Comparison of ENCODE assay signal across 17 cellular contexts in genomic region chr1:195899762-195900352, GRCh38.
DNase-seq lines count a peak whose midpoint lies in the region; ATAC-seq and TF ChIP-seq lines count a peak whose summit lies in the region.
"Had no signal": no experiment of that assay in that cellular context is flagged by ENCODE, and none has a peak within 500 bp of the region (broad histone marks: within the 10 kb centered on the region; RNA-seq: fewer than 3 reads in every experiment).

No MANE protein-coding gene starts in this region.

- H3K4me3 Mint-ChIP-seq in HFFc6 (no peak overlapping the region), osteocyte (ENCODE audit: unreplicated experiment) (no peak overlapping the region)
- H3K4me3 Mint-ChIP-seq in activated T-cell treated with anti-CD3 and anti-CD28 coated beads, Interleukin-2, amount 50 U/mL, for 4 hours = no peak overlapping the region
- H3K4me3 Mint-ChIP-seq: activated naive CD8-positive, alpha-beta T cell treated with anti-CD3 and anti-CD28 coated beads, Interleukin-2, amount 50 U/mL, for 24 hours; dendritic cell treated with granulocyte-macrophage colony-stimulating factor and Interleukin-4, amounts not matched to agents 40 ng/mL and 50 ng/mL, for 4 days had no signal

- peak; percentile 92 for DNase-seq in HFFc6
- DNase-seq in T1000 (lab: John Stamatoyannopoulos, UW) = peak; percentile 8
- DNase-seq in epithelial cell of esophagus (ENCODE audit: low read depth) = peak; percentile 78
- DNase-seq in osteocyte (ENCODE audit: extremely low spot score, unreplicated experiment) = no peak
- DNase-seq in activated T-cell treated with anti-CD3 and anti-CD28 coated beads, Interleukin-2, amount 50 U/mL, for 4 hours = no peak
- no peak for DNase-seq in CD1c-positive myeloid dendritic cell (ENCODE audit: extremely low spot score)
- DNase-seq in stimulated activated CD4-positive, alpha-beta T cell treated with anti-CD3 and anti-CD28 coated beads, Interleukin-2, amount 100 ng/mL, for 24 hours = no peak
- DNase-seq: activated CD4-positive, alpha-beta T cell treated with anti-CD3 and anti-CD28 coated beads, Interleukin-2, amount 50 U/mL, for 1 hour; activated naive CD8-positive, alpha-beta T cell treated with anti-CD3 and anti-CD28 coated beads, Interleukin-2, amount 50 U/mL, for 24 hours; activated T-cell treated with anti-CD3 and anti-CD28 coated beads, Interleukin-2, amount 50 U/mL, for 48 hours; Caco-2; midbrain; NCI-H446 treated with DMSO at 0.1 percent for 48 hours; pancreas; T-helper 1 cell had no signal

- no peak for ATAC-seq in activated T-cell treated with anti-CD3 and anti-CD28 coated beads, Interleukin-2, amount 50 U/mL, for 4 hours
- ATAC-seq in GM21423 (IDR thresholded peaks at IDR 0.05; ENCODE audit: unreplicated experiment) = no peak
- ATAC-seq: activated naive CD8-positive, alpha-beta T cell treated with anti-CD3 and anti-CD28 coated beads, Interleukin-2, amount 50 U/mL, for 24 hours; pancreas had no signal

- H3K36me3 Mint-ChIP-seq in HFFc6 (ENCODE audit: low read depth) = no peaks in the 10 kb centered on the region
- H3K36me3 Mint-ChIP-seq in osteocyte (ENCODE audit: unreplicated experiment) = no peaks in the 10 kb centered on the region
- H3K36me3 Mint-ChIP-seq in activated T-cell treated with anti-CD3 and anti-CD28 coated beads, Interleukin-2, amount 50 U/mL, for 4 hours (ENCODE audit: insufficient read depth) = no peaks in the 10 kb centered on the region

- H3K27ac Mint-ChIP-seq in HFFc6 = no peak overlapping the region
- peak overlapping the region; percentile 56 for H3K27ac Mint-ChIP-seq in osteocyte (ENCODE audit: unreplicated experiment)
- H3K27ac Mint-ChIP-seq: activated naive CD8-positive, alpha-beta T cell treated with anti-CD3 and anti-CD28 coated beads, Interleukin-2, amount 50 U/mL, for 24 hours; dendritic cell treated with granulocyte-macrophage colony-stimulating factor and Interleukin-4, amounts not matched to agents 40 ng/mL and 50 ng/mL, for 4 days had no signal

- H3K4me1 Mint-ChIP-seq in HFFc6 (ENCODE audit: low read depth) (peaks cover 16% of the 10 kb centered on the region; the same call in 1 of the 2 replicates), osteocyte (ENCODE audit: unreplicated experiment) (peaks cover 30% of the 10 kb centered on the region)
- no peaks in the 10 kb centered on the region for H3K4me1 Mint-ChIP-seq in activated T-cell treated with anti-CD3 and anti-CD28 coated beads, Interleukin-2, amount 50 U/mL, for 4 hours (ENCODE audit: low read depth)
- H3K4me1 Mint-ChIP-seq: activated naive CD8-positive, alpha-beta T cell treated with anti-CD3 and anti-CD28 coated beads, Interleukin-2, amount 50 U/mL, for 24 hours had no signal

- no peaks in the 10 kb centered on the region for H3K9me3 Mint-ChIP-seq in HFFc6
- H3K9me3 Mint-ChIP-seq in osteocyte (ENCODE audit: unreplicated experiment) = peaks cover 7% of the 10 kb centered on the region
- H3K9me3 Mint-ChIP-seq in activated T-cell treated with anti-CD3 and anti-CD28 coated beads, Interleukin-2, amount 50 U/mL, for 4 hours = peaks cover 7% of the 10 kb centered on the region
- H3K9me3 Mint-ChIP-seq: dendritic cell treated with granulocyte-macrophage colony-stimulating factor and Interleukin-4, amounts not matched to agents 40 ng/mL and 50 ng/mL, for 4 days had no signal

- H3K27me3 Mint-ChIP-seq in HFFc6 (ENCODE audit: insufficient read depth) (no peaks in the 10 kb centered on the region), osteocyte (ENCODE audit: unreplicated experiment) (no peaks in the 10 kb centered on the region)
- no peaks in the 10 kb centered on the region for H3K27me3 Mint-ChIP-seq in activated T-cell treated with anti-CD3 and anti-CD28 coated beads, Interleukin-2, amount 50 U/mL, for 4 hours (ENCODE audit: low read depth)
- H3K27me3 Mint-ChIP-seq: activated naive CD8-positive, alpha-beta T cell treated with anti-CD3 and anti-CD28 coated beads, Interleukin-2, amount 50 U/mL, for 24 hours; dendritic cell treated with granulocyte-macrophage colony-stimulating factor and Interleukin-4, amounts not matched to agents 40 ng/mL and 50 ng/mL, for 4 days had no signal

- TF ChIP-seq CTCF in HFFc6 (IDR thresholded peaks at IDR 0.05) (no peak), epithelial cell of esophagus (IDR thresholded peaks at IDR 0.05; ENCODE audit: insufficient read depth, low read depth, low read length, missing control alignments) (no peak), osteocyte (IDR thresholded peaks at IDR 0.05) (no peak)

- no peak overlapping the region for H3K4me3 ChIP-seq in epithelial cell of esophagus (ENCODE audit: low read length)
- H3K4me3 ChIP-seq: pancreas had no signal

Comparison
In these comparisons a context has a peak if more than half of its experiments do, and no peak if none do; other contexts are left out.
1. DNase-seq: peak in HFFc6 (single experiment), T1000 (single experiment) and epithelial cell of esophagus (single experiment); none in osteocyte (single experiment), activated T-cell treated with anti-CD3 and anti-CD28 coated beads, Interleukin-2, amount 50 U/mL, for 4 hours (single experiment), CD1c-positive myeloid dendritic cell (single experiment) and stimulated activated CD4-positive, alpha-beta T cell treated with anti-CD3 and anti-CD28 coated beads, Interleukin-2, amount 100 ng/mL, for 24 hours (0 of 2).